14 cellular contexts compared by ENCODE assay signal in genomic region chr11:96943970-96944369, GRCh38.
"Had no signal": no experiment of that assay in that cellular context is flagged by ENCODE, and none has a peak within 500 bp of the region (broad histone marks: within the 10 kb centered on the region; RNA-seq: fewer than 3 reads in every experiment).

No MANE protein-coding gene starts in this region.

- H3K27me3 ChIP-seq: cardiac muscle cell, dorsolateral prefrontal cortex, esophagus muscularis mucosa had no signal

- H3K27ac ChIP-seq: cardiac muscle cell, dorsolateral prefrontal cortex, esophagus muscularis mucosa, prostate gland had no signal

- H3K4me3 ChIP-seq: cardiac muscle cell, dorsolateral prefrontal cortex, esophagus muscularis mucosa, prostate gland had no signal

- H3K4me1 ChIP-seq: esophagus muscularis mucosa, prostate gland had no signal

- DNase-seq: activated CD4-positive, alpha-beta T cell treated with anti-CD3 and anti-CD28 coated beads for 48 hours; activated CD8-positive, alpha-beta memory T cell treated with anti-CD3 and anti-CD28 coated beads, Interleukin-2, amount 50 U/mL, for 48 hours; activated CD8-positive, alpha-beta T cell treated with anti-CD3 and anti-CD28 coated beads for 36 hours; activated gamma-delta T cell; activated T-cell treated with anti-CD3 and anti-CD28 coated beads, Interleukin-2, amount 50 U/mL, for 72 hours; dorsolateral prefrontal cortex; hypothalamus; kidney; nephron progenitor cell; right cardiac atrium; stimulated activated naive CD8-positive, alpha-beta T cell treated with anti-CD3 and anti-CD28 coated beads, Interleukin-15, Interleukin-2, amounts not matched to agents 100 U/mL and 50 U/mL, for 24 hours had no signal

- H3K36me3 ChIP-seq: cardiac muscle cell, esophagus muscularis mucosa, prostate gland had no signal
